1 cellular context compared by ENCODE assay signal in the genomic region with DNA sequence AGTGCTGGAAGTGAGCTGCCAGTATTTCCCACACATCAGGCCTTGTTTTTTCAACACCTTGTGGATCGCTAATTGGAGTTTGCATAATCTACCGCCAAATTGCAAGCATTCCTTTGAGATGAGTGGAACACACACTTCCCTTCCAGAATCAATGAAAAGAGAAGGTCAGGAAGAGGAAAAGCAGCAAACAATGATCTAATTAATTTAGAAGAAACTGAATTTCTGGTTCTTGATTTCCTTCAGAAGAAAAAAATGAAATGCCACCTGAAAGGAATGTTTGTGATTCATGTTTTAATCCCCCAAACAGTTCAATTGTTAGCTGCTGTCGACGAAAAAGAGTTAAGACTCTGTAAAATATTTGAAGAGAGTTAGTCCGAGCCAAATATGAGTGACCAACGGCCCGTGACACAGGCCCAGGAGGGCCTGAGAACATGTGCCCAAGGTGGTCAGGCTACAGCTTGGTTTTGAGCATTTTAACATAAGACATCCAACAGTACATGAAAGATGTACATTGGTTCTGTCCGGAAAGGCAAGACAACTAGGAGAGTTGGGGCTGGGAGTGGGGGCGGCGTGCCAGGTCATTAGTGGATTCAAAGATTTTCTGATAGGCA.
TF ChIP-seq lines count a peak whose summit lies in the region.

No MANE protein-coding gene starts in this region.

TF ChIP-seq in HCT116, 20 proteins besides CTCF, POLR2A, EP300 and RAD21 (continued from another document):
- no peak for TF ChIP-seq ZBTB33 (IDR thresholded peaks at IDR 0.05; ENCODE audit: extremely low read depth, insufficient replicate concordance, low read length)
- no peak for TF ChIP-seq ATF3 (IDR thresholded peaks at IDR 0.05)
- TF ChIP-seq YY1 (IDR thresholded peaks at IDR 0.05; ENCODE audit: extremely low read depth, insufficient replicate concordance, low read depth, low read length), result no peak
